11 cellular contexts compared by ENCODE assay signal in the genomic region with DNA sequence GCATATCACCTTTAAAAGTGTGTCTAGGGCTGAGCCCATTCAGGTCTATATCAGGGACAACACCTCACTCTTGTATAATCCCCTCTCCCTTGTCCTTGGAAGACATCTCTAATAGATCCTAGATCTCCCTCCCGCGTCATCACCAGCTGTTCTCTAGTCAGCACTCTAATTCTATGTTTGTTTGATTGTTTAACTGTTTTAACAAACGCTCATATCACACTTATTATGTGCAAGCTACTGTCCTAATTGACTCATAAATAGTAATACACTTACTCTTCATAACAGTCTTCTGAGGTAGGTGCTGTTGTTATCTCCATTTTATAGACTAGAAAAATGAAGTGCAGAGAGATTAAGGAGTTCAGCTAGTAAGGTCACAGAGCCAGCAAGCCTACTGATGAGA. TPM values are rescaled to one million over a fixed set of nuclear protein-coding genes. Genes with fewer than 3 reads are reported as not detected.
A peak's percentile ranks its signal among the peaks of the same experiment; 100 is the strongest.
DNase-seq lines count a peak whose midpoint lies in the region; ATAC-seq lines count a peak whose summit lies in the region.
"Had no signal": no experiment of that assay in that cellular context is flagged by ENCODE, and none has a peak within 500 bp of the region (broad histone marks: within the 10 kb centered on the region; RNA-seq: fewer than 3 reads in every experiment).

No MANE protein-coding gene starts in this region.

- no peaks in the 10 kb centered on the region for H3K27me3 Mint-ChIP-seq in CD4-positive, CD25-positive, alpha-beta regulatory T cell
- H3K27me3 Mint-ChIP-seq in activated naive CD8-positive, alpha-beta T cell, result no peaks in the 10 kb centered on the region
- H3K27me3 Mint-ChIP-seq: activated CD4-positive, alpha-beta memory T cell treated with anti-CD3 and anti-CD28 coated beads for 36 hours had no signal

- no peaks in the 10 kb centered on the region for H3K79me2 ChIP-seq in Karpas-422 (ENCODE audit: low read length)

- H3K27me3 ChIP-seq in CD4-positive, CD25-positive, alpha-beta regulatory T cell (ENCODE audit: control insufficient read depth, insufficient read depth, low read length), result no peaks in the 10 kb centered on the region
- H3K27me3 ChIP-seq in Karpas-422 (ENCODE audit: low read length), result no peaks in the 10 kb centered on the region
- H3K27me3 ChIP-seq: BLaER1 had no signal

- DNase-seq in CD4-positive, CD25-positive, alpha-beta regulatory T cell, result no peak
- DNase-seq in Karpas-422, result no peak
- DNase-seq in D341Med (ENCODE audit: low spot score), result no peak
- DNase-seq in KBM-7, result no peak
- no peak for DNase-seq in RKO (ENCODE audit: low spot score)

- H3K4me3 ChIP-seq in CD4-positive, CD25-positive, alpha-beta regulatory T cell (ENCODE audit: low read depth, low read length), result peak overlapping the region; percentile 59
- no peak overlapping the region for H3K4me3 ChIP-seq in Karpas-422 (ENCODE audit: low read length)
- H3K4me3 ChIP-seq: BLaER1 had no signal

- H3K4me1 Mint-ChIP-seq in CD4-positive, CD25-positive, alpha-beta regulatory T cell, result peaks cover 24 to 50% (median 33%) of the 10 kb centered on the region in 4 donors
- peaks cover 51% of the 10 kb centered on the region for H3K4me1 Mint-ChIP-seq in activated naive CD8-positive, alpha-beta T cell (ENCODE audit: low read depth)

- no peak overlapping the region for H2AFZ ChIP-seq in Karpas-422 (ENCODE audit: low read length)

- H3K4me1 ChIP-seq in CD4-positive, CD25-positive, alpha-beta regulatory T cell (ENCODE audit: control insufficient read depth, insufficient read depth, low read length, poor library complexity, severe bottlenecking), result peaks cover 19% of the 10 kb centered on the region
- H3K4me1 ChIP-seq in Karpas-422 (ENCODE audit: low read length), result peaks cover 10% of the 10 kb centered on the region

- H3K36me3 Mint-ChIP-seq in CD4-positive, CD25-positive, alpha-beta regulatory T cell, result peaks cover 16% of the 10 kb centered on the region
- peaks cover 14% of the 10 kb centered on the region for H3K36me3 Mint-ChIP-seq in activated naive CD8-positive, alpha-beta T cell

- H3K27ac ChIP-seq in CD4-positive, CD25-positive, alpha-beta regulatory T cell (ENCODE audit: insufficient read depth, low read length, poor library complexity, severe bottlenecking), result no peak overlapping the region
- no peak overlapping the region for H3K27ac ChIP-seq in Karpas-422 (ENCODE audit: low read length)
- H3K27ac ChIP-seq: BLaER1, KMS-11 had no signal

- no peak overlapping the region for H3K4me2 ChIP-seq in Karpas-422 (ENCODE audit: low read depth, low read length, poor library complexity, severe bottlenecking)
- H3K4me2 ChIP-seq: KMS-11 had no signal

- H3K4me3 Mint-ChIP-seq in CD4-positive, CD25-positive, alpha-beta regulatory T cell, result peak overlapping the region in 3 of 4 donors; percentile 23 to 81 (median 66)
- H3K4me3 Mint-ChIP-seq in activated naive CD8-positive, alpha-beta T cell, result peak overlapping the region; percentile 55

- peak; percentile 4 to 22 for ATAC-seq in CD4-positive, CD25-positive, alpha-beta regulatory T cell (ENCODE audit: low read depth in 2 of 2)
- peak; percentile 33 for ATAC-seq in GM19324 (IDR thresholded peaks at IDR 0.05; ENCODE audit: low FRiP score, unreplicated experiment)
- peak; percentile 25 for ATAC-seq in HG02973 (IDR thresholded peaks at IDR 0.05; ENCODE audit: unreplicated experiment)

- no peaks in the 10 kb centered on the region for H4K20me1 ChIP-seq in Karpas-422 (ENCODE audit: insufficient read depth, low read depth, low read length)
- H4K20me1 ChIP-seq: BLaER1 had no signal

- H3K9me2 ChIP-seq in Karpas-422 (replicated peaks; ENCODE audit: insufficient read depth, low read length), result no peaks in the 10 kb centered on the region

- no peaks in the 10 kb centered on the region for H3K9me3 Mint-ChIP-seq in CD4-positive, CD25-positive, alpha-beta regulatory T cell
- no peaks in the 10 kb centered on the region for H3K9me3 Mint-ChIP-seq in activated naive CD8-positive, alpha-beta T cell (ENCODE audit: low read depth)
- H3K9me3 Mint-ChIP-seq: activated CD4-positive, alpha-beta memory T cell treated with anti-CD3 and anti-CD28 coated beads for 36 hours had no signal

- H3K36me3 ChIP-seq in CD4-positive, CD25-positive, alpha-beta regulatory T cell (ENCODE audit: control insufficient read depth, insufficient read depth, low read length), result peaks cover 4% of the 10 kb centered on the region
- no peaks in the 10 kb centered on the region for H3K36me3 ChIP-seq in Karpas-422 (ENCODE audit: insufficient read depth, low read length)
- H3K36me3 ChIP-seq: BLaER1 had no signal

- H3K9ac ChIP-seq in Karpas-422 (ENCODE audit: low read length), result no peak overlapping the region
- H3K9ac ChIP-seq: BLaER1, KMS-11 had no signal

- H3K9me3 ChIP-seq in CD4-positive, CD25-positive, alpha-beta regulatory T cell (ENCODE audit: control insufficient read depth in 2 of 2, low read length in 2 of 2), result no peaks in the 10 kb centered on the region
- H3K9me3 ChIP-seq in Karpas-422 (ENCODE audit: low read length), result no peaks in the 10 kb centered on the region
- H3K9me3 ChIP-seq: BLaER1 had no signal

- in situ Hi-C loops in KBM-7 (cut with MboI; ENCODE audit: low pct_unique_long_range_greater_than_20kb, low sequenced_read_pairs), result no loop called here

- peak overlapping the region; percentile 69 to 86 (median 77) for H3K27ac Mint-ChIP-seq in CD4-positive, CD25-positive, alpha-beta regulatory T cell
- H3K27ac Mint-ChIP-seq in activated naive CD8-positive, alpha-beta T cell, result peak overlapping the region; percentile 91
- H3K27ac Mint-ChIP-seq: activated CD4-positive, alpha-beta memory T cell treated with anti-CD3 and anti-CD28 coated beads for 36 hours had no signal

RNA-seq across cellular contexts. Expression of a gene that starts 1.6 kb away (rescaled TPM):
- 13.0 TPM for total RNA-seq in CD4-positive, CD25-positive, alpha-beta regulatory T cell
- polyA plus RNA-seq in CD4-positive, CD25-positive, alpha-beta regulatory T cell, result not detected
- 5.8 and 8.2 TPM in 2 replicates for total RNA-seq in Karpas-422 (2014; rRNA removed; shearing (Covaris generic); ENCODE audit: low replicate concordance)
